1 cellular context compared by ENCODE assay signal in the genomic region with DNA sequence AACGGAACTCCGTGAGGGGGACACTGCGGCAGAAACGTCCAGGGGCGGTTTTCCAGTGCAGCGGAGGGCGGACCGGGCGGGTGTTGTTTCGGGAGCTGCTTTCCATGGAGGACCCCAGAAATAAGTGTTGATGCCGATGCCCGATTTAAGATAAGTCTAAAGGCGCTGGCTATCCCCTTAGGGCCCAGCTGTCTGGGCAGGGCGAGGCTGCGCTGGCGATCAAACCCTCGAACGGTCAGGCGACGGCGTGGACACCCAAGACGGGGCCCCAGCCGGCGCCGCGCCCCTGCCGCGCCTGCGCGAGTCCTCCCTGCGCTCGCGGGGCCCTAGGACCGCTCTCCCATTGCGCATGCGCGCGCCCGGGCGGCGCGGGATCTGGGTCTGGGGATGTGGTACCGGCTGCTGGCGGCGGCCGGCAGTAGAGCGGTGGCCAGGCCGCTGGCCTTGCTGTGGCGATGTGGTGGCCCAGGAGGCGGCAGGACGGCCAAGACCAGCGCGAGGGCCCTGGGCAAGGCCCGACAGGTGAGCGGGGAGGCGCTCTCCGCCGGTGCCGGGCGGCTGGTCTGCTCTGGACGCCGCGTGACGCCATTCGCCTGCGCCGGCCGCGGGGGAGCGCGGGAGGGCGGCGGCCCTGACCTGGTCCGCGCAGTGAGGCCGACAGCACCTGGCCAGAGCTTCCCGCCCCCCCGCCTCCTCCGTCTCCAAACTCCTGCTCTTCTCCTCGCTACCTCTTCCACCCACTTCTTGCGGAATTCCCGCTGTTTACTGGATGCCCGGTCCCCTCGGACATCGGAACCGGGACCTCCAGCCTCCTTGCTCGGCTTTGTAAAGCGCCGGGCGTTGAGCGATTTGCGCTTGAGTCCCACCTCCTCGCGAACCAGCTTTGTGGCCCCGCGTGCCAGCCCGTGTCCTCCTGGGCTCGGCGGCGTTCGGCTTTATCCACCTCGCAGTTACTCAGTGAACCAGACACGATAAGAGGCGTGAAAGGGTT.
TF ChIP-seq lines count a peak whose summit lies in the region.

No MANE protein-coding gene starts in this region.

TF ChIP-seq in HepG2, 621 proteins besides CTCF, POLR2A, EP300 and RAD21 (continued from another document and continues in another):
- TF ChIP-seq, protein P1, sequence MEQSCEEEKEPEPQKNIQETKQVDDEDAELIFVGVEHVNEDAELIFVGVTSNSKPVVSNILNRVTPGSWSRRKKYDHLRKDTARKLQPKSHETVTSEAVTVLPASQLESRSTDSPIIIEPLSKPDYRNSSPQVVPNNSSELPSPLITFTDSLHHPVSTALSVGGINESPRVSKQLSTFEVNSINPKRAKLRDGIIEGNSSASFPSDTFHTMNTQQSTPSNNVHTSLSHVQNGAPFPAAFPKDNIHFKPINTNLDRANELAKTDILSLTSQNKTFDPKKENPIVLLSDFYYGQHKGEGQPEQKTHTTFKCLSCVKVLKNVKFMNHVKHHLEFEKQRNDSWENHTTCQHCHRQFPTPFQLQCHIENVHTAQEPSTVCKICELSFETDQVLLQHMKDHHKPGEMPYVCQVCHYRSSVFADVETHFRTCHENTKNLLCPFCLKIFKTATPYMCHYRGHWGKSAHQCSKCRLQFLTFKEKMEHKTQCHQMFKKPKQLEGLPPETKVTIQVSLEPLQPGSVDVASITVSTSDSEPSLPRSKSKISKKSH (CRISPR knock-in tag; IDR thresholded peaks at IDR 0.05; ENCODE audit: borderline replicate concordance), result peak; percentile 92; the same call in 1 of the 2 replicates
- TF ChIP-seq ELF3 (CRISPR knock-in tag; IDR thresholded peaks at IDR 0.05) (peak; percentile 44; the same call in 1 of the 2 replicates), LCORL (IDR thresholded peaks at IDR 0.05) (no peak), LCORL (CRISPR knock-in tag; IDR thresholded peaks at IDR 0.05) (peak; percentile 60), ZSCAN20 (CRISPR knock-in tag; IDR thresholded peaks at IDR 0.05; ENCODE audit: borderline replicate concordance) (peak; percentile 87; the same call in 1 of the 2 replicates), HMG20A (CRISPR knock-in tag; IDR thresholded peaks at IDR 0.05; ENCODE audit: borderline replicate concordance) (no peak), MBD4 (IDR thresholded peaks at IDR 0.05; ENCODE audit: borderline replicate concordance, low read length) (no peak), ZNF569 (CRISPR knock-in tag; IDR thresholded peaks at IDR 0.05; ENCODE audit: borderline replicate concordance) (no peak), CREM (IDR thresholded peaks at IDR 0.05) (peak; percentile 62; the same call in 1 of the 2 replicates), CREM (CRISPR knock-in tag; IDR thresholded peaks at IDR 0.05) (peak; percentile 75), POLR2AphosphoS5 (IDR thresholded peaks at IDR 0.05; ENCODE audit: low read depth, low read length) (peak; percentile 83), CBX1 (IDR thresholded peaks at IDR 0.05; ENCODE audit: low read depth) (peak; percentile 93), ZNF3 (CRISPR knock-in tag; IDR thresholded peaks at IDR 0.05) (no peak), CEBPG (CRISPR knock-in tag; IDR thresholded peaks at IDR 0.05) (no peak), ZFP62 (CRISPR knock-in tag; IDR thresholded peaks at IDR 0.05) (0 out of 2 replicates have a peak, but pooled peaks have one; percentile 61), GATAD1 (CRISPR knock-in tag; IDR thresholded peaks at IDR 0.05) (peak; percentile 98), YY1 (IDR thresholded peaks at IDR 0.05; ENCODE audit: insufficient read depth, insufficient replicate concordance, low read depth, low read length) (peak; percentile 80), DR1 (CRISPR knock-in tag; IDR thresholded peaks at IDR 0.05) (peak; percentile 66; the same call in 1 of the 2 replicates), SALL1 (CRISPR knock-in tag; IDR thresholded peaks at IDR 0.05) (peak; percentile 7; the same call in 1 of the 2 replicates), BCL6 (CRISPR knock-in tag; IDR thresholded peaks at IDR 0.05) (peak; percentile 38; the same call in 1 of the 2 replicates), ZNF143 (CRISPR knock-in tag; IDR thresholded peaks at IDR 0.05) (peak; percentile 90), FOXK1 (CRISPR knock-in tag; IDR thresholded peaks at IDR 0.05; ENCODE audit: borderline replicate concordance, low read depth) (peak; percentile 69; the same call in 1 of the 2 replicates), ZFP36 (IDR thresholded peaks at IDR 0.05; ENCODE audit: borderline replicate concordance, low read depth, low read length, partially characterized antibody) (no peak), ARNT2 (CRISPR knock-in tag; IDR thresholded peaks at IDR 0.05; ENCODE audit: low read depth) (peak; percentile 97), MXI1 (IDR thresholded peaks at IDR 0.05; ENCODE audit: borderline replicate concordance, low read depth, low read length) (peak; percentile 77; the same call in 2 of the 3 replicates)
- TF ChIP-seq, protein P2, sequence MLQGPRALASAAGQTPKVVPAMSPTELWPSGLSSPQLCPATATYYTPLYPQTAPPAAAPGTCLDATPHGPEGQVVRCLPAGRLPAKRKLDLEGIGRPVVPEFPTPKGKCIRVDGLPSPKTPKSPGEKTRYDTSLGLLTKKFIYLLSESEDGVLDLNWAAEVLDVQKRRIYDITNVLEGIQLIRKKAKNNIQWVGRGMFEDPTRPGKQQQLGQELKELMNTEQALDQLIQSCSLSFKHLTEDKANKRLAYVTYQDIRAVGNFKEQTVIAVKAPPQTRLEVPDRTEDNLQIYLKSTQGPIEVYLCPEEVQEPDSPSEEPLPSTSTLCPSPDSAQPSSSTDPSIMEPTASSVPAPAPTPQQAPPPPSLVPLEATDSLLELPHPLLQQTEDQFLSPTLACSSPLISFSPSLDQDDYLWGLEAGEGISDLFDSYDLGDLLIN (CRISPR knock-in tag; IDR thresholded peaks at IDR 0.05; ENCODE audit: borderline replicate concordance), result peak; percentile 47; the same call in 1 of the 2 replicates
- TF ChIP-seq, protein P3, sequence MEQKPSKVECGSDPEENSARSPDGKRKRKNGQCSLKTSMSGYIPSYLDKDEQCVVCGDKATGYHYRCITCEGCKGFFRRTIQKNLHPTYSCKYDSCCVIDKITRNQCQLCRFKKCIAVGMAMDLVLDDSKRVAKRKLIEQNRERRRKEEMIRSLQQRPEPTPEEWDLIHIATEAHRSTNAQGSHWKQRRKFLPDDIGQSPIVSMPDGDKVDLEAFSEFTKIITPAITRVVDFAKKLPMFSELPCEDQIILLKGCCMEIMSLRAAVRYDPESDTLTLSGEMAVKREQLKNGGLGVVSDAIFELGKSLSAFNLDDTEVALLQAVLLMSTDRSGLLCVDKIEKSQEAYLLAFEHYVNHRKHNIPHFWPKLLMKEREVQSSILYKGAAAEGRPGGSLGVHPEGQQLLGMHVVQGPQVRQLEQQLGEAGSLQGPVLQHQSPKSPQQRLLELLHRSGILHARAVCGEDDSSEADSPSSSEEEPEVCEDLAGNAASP (CRISPR knock-in tag; IDR thresholded peaks at IDR 0.05; ENCODE audit: borderline replicate concordance), result peak; percentile 47; the same call in 1 of the 2 replicates
- TF ChIP-seq, protein P4, sequence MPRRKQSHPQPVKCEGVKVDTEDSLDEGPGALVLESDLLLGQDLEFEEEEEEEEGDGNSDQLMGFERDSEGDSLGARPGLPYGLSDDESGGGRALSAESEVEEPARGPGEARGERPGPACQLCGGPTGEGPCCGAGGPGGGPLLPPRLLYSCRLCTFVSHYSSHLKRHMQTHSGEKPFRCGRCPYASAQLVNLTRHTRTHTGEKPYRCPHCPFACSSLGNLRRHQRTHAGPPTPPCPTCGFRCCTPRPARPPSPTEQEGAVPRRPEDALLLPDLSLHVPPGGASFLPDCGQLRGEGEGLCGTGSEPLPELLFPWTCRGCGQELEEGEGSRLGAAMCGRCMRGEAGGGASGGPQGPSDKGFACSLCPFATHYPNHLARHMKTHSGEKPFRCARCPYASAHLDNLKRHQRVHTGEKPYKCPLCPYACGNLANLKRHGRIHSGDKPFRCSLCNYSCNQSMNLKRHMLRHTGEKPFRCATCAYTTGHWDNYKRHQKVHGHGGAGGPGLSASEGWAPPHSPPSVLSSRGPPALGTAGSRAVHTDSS (CRISPR knock-in tag; conservative IDR thresholded peaks at IDR 0.05), result no peak
- TF ChIP-seq, protein P5, sequence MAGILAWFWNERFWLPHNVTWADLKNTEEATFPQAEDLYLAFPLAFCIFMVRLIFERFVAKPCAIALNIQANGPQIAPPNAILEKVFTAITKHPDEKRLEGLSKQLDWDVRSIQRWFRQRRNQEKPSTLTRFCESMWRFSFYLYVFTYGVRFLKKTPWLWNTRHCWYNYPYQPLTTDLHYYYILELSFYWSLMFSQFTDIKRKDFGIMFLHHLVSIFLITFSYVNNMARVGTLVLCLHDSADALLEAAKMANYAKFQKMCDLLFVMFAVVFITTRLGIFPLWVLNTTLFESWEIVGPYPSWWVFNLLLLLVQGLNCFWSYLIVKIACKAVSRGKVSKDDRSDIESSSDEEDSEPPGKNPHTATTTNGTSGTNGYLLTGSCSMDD (CRISPR knock-in tag; IDR thresholded peaks at IDR 0.05), result peak; percentile 51; the same call in 1 of the 2 replicates
- TF ChIP-seq, protein P6, sequence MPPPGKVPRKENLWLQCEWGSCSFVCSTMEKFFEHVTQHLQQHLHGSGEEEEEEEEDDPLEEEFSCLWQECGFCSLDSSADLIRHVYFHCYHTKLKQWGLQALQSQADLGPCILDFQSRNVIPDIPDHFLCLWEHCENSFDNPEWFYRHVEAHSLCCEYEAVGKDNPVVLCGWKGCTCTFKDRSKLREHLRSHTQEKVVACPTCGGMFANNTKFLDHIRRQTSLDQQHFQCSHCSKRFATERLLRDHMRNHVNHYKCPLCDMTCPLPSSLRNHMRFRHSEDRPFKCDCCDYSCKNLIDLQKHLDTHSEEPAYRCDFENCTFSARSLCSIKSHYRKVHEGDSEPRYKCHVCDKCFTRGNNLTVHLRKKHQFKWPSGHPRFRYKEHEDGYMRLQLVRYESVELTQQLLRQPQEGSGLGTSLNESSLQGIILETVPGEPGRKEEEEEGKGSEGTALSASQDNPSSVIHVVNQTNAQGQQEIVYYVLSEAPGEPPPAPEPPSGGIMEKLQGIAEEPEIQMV (CRISPR knock-in tag; IDR thresholded peaks at IDR 0.05; ENCODE audit: low read depth), result peak; percentile 97
- TF ChIP-seq, protein P7, sequence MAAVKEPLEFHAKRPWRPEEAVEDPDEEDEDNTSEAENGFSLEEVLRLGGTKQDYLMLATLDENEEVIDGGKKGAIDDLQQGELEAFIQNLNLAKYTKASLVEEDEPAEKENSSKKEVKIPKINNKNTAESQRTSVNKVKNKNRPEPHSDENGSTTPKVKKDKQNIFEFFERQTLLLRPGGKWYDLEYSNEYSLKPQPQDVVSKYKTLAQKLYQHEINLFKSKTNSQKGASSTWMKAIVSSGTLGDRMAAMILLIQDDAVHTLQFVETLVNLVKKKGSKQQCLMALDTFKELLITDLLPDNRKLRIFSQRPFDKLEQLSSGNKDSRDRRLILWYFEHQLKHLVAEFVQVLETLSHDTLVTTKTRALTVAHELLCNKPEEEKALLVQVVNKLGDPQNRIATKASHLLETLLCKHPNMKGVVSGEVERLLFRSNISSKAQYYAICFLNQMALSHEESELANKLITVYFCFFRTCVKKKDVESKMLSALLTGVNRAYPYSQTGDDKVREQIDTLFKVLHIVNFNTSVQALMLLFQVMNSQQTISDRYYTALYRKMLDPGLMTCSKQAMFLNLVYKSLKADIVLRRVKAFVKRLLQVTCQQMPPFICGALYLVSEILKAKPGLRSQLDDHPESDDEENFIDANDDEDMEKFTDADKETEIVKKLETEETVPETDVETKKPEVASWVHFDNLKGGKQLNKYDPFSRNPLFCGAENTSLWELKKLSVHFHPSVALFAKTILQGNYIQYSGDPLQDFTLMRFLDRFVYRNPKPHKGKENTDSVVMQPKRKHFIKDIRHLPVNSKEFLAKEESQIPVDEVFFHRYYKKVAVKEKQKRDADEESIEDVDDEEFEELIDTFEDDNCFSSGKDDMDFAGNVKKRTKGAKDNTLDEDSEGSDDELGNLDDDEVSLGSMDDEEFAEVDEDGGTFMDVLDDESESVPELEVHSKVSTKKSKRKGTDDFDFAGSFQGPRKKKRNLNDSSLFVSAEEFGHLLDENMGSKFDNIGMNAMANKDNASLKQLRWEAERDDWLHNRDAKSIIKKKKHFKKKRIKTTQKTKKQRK (IDR thresholded peaks at IDR 0.05; ENCODE audit: low read length), result no peak
- TF ChIP-seq, protein P8, sequence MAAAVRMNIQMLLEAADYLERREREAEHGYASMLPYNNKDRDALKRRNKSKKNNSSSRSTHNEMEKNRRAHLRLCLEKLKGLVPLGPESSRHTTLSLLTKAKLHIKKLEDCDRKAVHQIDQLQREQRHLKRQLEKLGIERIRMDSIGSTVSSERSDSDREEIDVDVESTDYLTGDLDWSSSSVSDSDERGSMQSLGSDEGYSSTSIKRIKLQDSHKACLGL (CRISPR knock-in tag; IDR thresholded peaks at IDR 0.05), result peak; percentile 72
- TF ChIP-seq, protein P9, sequence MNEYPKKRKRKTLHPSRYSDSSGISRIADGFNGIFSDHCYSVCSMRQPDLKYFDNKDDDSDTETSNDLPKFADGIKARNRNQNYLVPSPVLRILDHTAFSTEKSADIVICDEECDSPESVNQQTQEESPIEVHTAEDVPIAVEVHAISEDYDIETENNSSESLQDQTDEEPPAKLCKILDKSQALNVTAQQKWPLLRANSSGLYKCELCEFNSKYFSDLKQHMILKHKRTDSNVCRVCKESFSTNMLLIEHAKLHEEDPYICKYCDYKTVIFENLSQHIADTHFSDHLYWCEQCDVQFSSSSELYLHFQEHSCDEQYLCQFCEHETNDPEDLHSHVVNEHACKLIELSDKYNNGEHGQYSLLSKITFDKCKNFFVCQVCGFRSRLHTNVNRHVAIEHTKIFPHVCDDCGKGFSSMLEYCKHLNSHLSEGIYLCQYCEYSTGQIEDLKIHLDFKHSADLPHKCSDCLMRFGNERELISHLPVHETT (CRISPR knock-in tag; conservative IDR thresholded peaks at IDR 0.05), result peak; percentile 53
- TF ChIP-seq, protein P10, sequence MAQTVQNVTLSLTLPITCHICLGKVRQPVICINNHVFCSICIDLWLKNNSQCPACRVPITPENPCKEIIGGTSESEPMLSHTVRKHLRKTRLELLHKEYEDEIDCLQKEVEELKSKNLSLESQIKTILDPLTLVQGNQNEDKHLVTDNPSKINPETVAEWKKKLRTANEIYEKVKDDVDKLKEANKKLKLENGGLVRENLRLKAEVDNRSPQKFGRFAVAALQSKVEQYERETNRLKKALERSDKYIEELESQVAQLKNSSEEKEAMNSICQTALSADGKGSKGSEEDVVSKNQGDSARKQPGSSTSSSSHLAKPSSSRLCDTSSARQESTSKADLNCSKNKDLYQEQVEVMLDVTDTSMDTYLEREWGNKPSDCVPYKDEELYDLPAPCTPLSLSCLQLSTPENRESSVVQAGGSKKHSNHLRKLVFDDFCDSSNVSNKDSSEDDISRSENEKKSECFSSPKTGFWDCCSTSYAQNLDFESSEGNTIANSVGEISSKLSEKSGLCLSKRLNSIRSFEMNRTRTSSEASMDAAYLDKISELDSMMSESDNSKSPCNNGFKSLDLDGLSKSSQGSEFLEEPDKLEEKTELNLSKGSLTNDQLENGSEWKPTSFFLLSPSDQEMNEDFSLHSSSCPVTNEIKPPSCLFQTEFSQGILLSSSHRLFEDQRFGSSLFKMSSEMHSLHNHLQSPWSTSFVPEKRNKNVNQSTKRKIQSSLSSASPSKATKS (CRISPR knock-in tag; IDR thresholded peaks at IDR 0.05), result no peak; the same call in 1 of the 2 replicates
- TF ChIP-seq, protein P11, sequence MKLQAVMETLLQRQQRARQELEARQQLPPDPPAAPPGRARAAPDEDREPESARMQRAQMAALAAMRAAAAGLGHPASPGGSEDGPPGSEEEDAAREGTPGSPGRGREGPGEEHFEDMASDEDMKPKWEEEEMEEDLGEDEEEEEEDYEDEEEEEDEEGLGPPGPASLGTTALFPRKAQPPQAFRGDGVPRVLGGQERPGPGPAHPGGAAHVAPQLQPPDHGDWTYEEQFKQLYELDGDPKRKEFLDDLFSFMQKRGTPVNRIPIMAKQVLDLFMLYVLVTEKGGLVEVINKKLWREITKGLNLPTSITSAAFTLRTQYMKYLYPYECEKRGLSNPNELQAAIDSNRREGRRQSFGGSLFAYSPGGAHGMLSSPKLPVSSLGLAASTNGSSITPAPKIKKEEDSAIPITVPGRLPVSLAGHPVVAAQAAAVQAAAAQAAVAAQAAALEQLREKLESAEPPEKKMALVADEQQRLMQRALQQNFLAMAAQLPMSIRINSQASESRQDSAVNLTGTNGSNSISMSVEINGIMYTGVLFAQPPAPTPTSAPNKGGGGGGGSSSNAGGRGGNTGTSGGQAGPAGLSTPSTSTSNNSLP (IDR thresholded peaks at IDR 0.05; ENCODE audit: low read depth, low read length), result no peak
